1 cellular context compared by ENCODE assay signal in genomic region chr19:48812094-48812929, GRCh38.
A peak's percentile ranks its signal among the peaks of the same experiment; 100 is the strongest.
TF ChIP-seq lines count a peak whose summit lies in the region.

No MANE protein-coding gene starts in this region.

TF ChIP-seq in HepG2, 621 proteins besides CTCF, POLR2A, EP300 and RAD21 (continued from another document and continues in another):
- no peak for TF ChIP-seq MLXIP (CRISPR knock-in tag; IDR thresholded peaks at IDR 0.05; ENCODE audit: borderline replicate concordance)
- TF ChIP-seq NFIC (IDR thresholded peaks at IDR 0.05; ENCODE audit: low read length): no peak
- TF ChIP-seq ZSCAN21 (CRISPR knock-in tag; IDR thresholded peaks at IDR 0.05; ENCODE audit: borderline replicate concordance): no peak
- TF ChIP-seq ZFP91 (CRISPR knock-in tag; IDR thresholded peaks at IDR 0.05; ENCODE audit: borderline replicate concordance): peak; percentile 22; the same call in 1 of the 2 replicates
- TF ChIP-seq PLRG1 (conservative IDR thresholded peaks at IDR 0.05): no peak
- TF ChIP-seq ZSCAN20 (CRISPR knock-in tag; IDR thresholded peaks at IDR 0.05; ENCODE audit: borderline replicate concordance): no peak
- TF ChIP-seq NKX3-1 (CRISPR knock-in tag; IDR thresholded peaks at IDR 0.05): no peak
- TF ChIP-seq AGO1 (IDR thresholded peaks at IDR 0.05; ENCODE audit: low read depth, low read length, poor library complexity, severe bottlenecking): peak; percentile 96
- no peak for TF ChIP-seq MATR3 (CRISPR knock-in tag; IDR thresholded peaks at IDR 0.05)
- 0 out of 2 replicates have a peak, but pooled peaks have one; percentile 18 for TF ChIP-seq HDAC1 (CRISPR knock-in tag; IDR thresholded peaks at IDR 0.05)
- TF ChIP-seq TOPORS (CRISPR knock-in tag; IDR thresholded peaks at IDR 0.05): no peak
- TF ChIP-seq NR2F2 (IDR thresholded peaks at IDR 0.05; ENCODE audit: borderline replicate concordance, low read depth): no peak
- peak; percentile 46; the same call in 1 of the 2 replicates for TF ChIP-seq GABPB1 (CRISPR knock-in tag; IDR thresholded peaks at IDR 0.05)
- no peak for TF ChIP-seq GATAD1 (CRISPR knock-in tag; IDR thresholded peaks at IDR 0.05)
- no peak for TF ChIP-seq ZSCAN22 (CRISPR knock-in tag; IDR thresholded peaks at IDR 0.05)
- TF ChIP-seq REXO4 (CRISPR knock-in tag; IDR thresholded peaks at IDR 0.05; ENCODE audit: borderline replicate concordance): no peak
- TF ChIP-seq CENPX (CRISPR knock-in tag; IDR thresholded peaks at IDR 0.05): no peak
- no peak for TF ChIP-seq ZNF776 (CRISPR knock-in tag; IDR thresholded peaks at IDR 0.05)
- TF ChIP-seq ZNF879 (CRISPR knock-in tag; IDR thresholded peaks at IDR 0.05): no peak
- TF ChIP-seq ARNT (IDR thresholded peaks at IDR 0.05): no peak
- TF ChIP-seq ARNT2 (CRISPR knock-in tag; IDR thresholded peaks at IDR 0.05; ENCODE audit: low read depth): no peak
- peak; percentile 89 for TF ChIP-seq ZNF740 (CRISPR knock-in tag; IDR thresholded peaks at IDR 0.05)
- no peak for TF ChIP-seq ZSCAN12 (CRISPR knock-in tag; IDR thresholded peaks at IDR 0.05)
- no peak for TF ChIP-seq TGIF2 (CRISPR knock-in tag; IDR thresholded peaks at IDR 0.05)
- TF ChIP-seq KIAA2018 (CRISPR knock-in tag; IDR thresholded peaks at IDR 0.05; ENCODE audit: borderline replicate concordance): no peak
- TF ChIP-seq ZFP1 (CRISPR knock-in tag; IDR thresholded peaks at IDR 0.05): no peak
- no peak for TF ChIP-seq NONO (IDR thresholded peaks at IDR 0.05)
- peak; percentile 48 for TF ChIP-seq NONO (CRISPR knock-in tag; conservative IDR thresholded peaks at IDR 0.05)
- no peak for TF ChIP-seq ZFP90 (CRISPR knock-in tag; IDR thresholded peaks at IDR 0.05; ENCODE audit: borderline replicate concordance)
- no peak for TF ChIP-seq ZNF414 (CRISPR knock-in tag; IDR thresholded peaks at IDR 0.05)
- TF ChIP-seq ZNF292 (CRISPR knock-in tag; IDR thresholded peaks at IDR 0.05; ENCODE audit: borderline replicate concordance, low read depth): no peak
- peak; percentile 65 for TF ChIP-seq POLR2G (IDR thresholded peaks at IDR 0.05; ENCODE audit: low read depth, low read length)
- TF ChIP-seq ZNF362 (CRISPR knock-in tag; IDR thresholded peaks at IDR 0.05; ENCODE audit: borderline replicate concordance): no peak; the same call in 1 of the 2 replicates
- TF ChIP-seq RFXANK (CRISPR knock-in tag; IDR thresholded peaks at IDR 0.05): no peak
- no peak for TF ChIP-seq BCLAF1 (IDR thresholded peaks at IDR 0.05)
- TF ChIP-seq ZNF720 (CRISPR knock-in tag; IDR thresholded peaks at IDR 0.05): no peak
- TF ChIP-seq ZBTB20 (CRISPR knock-in tag; IDR thresholded peaks at IDR 0.05; ENCODE audit: borderline replicate concordance, low read depth): no peak
- TF ChIP-seq FOXC1 (CRISPR knock-in tag; IDR thresholded peaks at IDR 0.05; ENCODE audit: borderline replicate concordance): no peak
- no peak for TF ChIP-seq ZNF570 (CRISPR knock-in tag; IDR thresholded peaks at IDR 0.05; ENCODE audit: borderline replicate concordance)
- TF ChIP-seq U2AF1 (optimal IDR thresholded peaks at IDR 0.05; ENCODE audit: low read depth, low read length): no peak
- no peak for TF ChIP-seq ZNF607 (CRISPR knock-in tag; IDR thresholded peaks at IDR 0.05; ENCODE audit: borderline replicate concordance)
- TF ChIP-seq KAT8 (CRISPR knock-in tag; IDR thresholded peaks at IDR 0.05): no peak
- no peak for TF ChIP-seq ZNF670 (CRISPR knock-in tag; IDR thresholded peaks at IDR 0.05; ENCODE audit: borderline replicate concordance)
- no peak for TF ChIP-seq ZNF543 (CRISPR knock-in tag; IDR thresholded peaks at IDR 0.05)
- TF ChIP-seq DBP (CRISPR knock-in tag; IDR thresholded peaks at IDR 0.05; ENCODE audit: not compliant biosample characterization): no peak
- TF ChIP-seq ZNF878 (CRISPR knock-in tag; IDR thresholded peaks at IDR 0.05): no peak
- TF ChIP-seq TFDP1 (CRISPR knock-in tag; IDR thresholded peaks at IDR 0.05; ENCODE audit: borderline replicate concordance): no peak
- no peak for TF ChIP-seq POLR2AphosphoS2 (IDR thresholded peaks at IDR 0.05; ENCODE audit: low read depth, low read length)
- TF ChIP-seq ZNF468 (CRISPR knock-in tag; IDR thresholded peaks at IDR 0.05): no peak
